1 cellular context compared by ENCODE assay signal in the genomic region with DNA sequence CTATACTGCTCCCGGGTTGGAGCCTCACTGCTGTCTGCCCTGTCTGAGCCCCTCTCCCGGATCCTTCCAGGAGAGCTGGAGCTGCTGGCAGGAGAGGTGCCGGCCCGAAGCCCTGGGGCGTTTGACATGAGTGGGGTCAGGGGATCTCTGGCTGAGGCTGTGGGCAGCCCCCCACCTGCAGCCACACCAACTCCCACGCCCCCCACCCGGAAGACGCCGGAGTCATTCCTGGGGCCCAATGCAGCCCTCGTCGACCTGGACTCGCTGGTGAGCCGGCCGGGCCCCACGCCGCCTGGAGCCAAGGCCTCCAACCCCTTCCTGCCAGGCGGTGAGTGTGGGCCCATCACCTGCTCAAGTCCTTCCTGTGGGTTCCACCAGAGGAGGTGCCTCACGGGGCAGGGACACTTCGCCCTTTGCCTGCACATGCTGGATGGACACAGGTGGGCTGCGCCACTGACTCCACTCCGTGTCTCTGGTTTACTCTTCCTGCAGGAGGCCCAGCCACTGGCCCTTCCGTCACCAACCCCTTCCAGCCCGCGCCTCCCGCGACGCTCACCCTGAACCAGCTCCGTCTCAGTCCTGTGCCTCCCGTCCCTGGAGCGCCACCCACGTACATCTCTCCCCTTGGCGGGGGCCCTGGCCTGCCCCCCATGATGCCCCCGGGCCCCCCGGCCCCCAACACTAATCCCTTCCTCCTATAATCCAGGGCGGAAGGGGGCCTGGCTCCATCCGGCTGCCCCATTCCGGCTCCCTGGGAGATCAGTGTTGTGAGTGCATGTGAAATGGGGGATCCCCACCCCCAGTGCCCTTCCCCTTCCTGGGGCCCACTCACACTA.
TF ChIP-seq lines count a peak whose summit lies in the region.

No MANE protein-coding gene starts in this region.

TF ChIP-seq in K562, 482 proteins besides CTCF, POLR2A, EP300 and RAD21:
- TF ChIP-seq POLR2G (IDR thresholded peaks at IDR 0.05; ENCODE audit: low read depth, low read length) (0 out of 2 replicates have a peak, but pooled peaks have one; percentile 23), HDAC6 (IDR thresholded peaks at IDR 0.05; ENCODE audit: low read depth, low read length) (no peak), TAF7 (tag; IDR thresholded peaks at IDR 0.05) (no peak), SREBF1 (IDR thresholded peaks at IDR 0.05; ENCODE audit: borderline replicate concordance, low read depth, low read length) (no peak)
